1 cellular context compared by ENCODE assay signal in the genomic region with DNA sequence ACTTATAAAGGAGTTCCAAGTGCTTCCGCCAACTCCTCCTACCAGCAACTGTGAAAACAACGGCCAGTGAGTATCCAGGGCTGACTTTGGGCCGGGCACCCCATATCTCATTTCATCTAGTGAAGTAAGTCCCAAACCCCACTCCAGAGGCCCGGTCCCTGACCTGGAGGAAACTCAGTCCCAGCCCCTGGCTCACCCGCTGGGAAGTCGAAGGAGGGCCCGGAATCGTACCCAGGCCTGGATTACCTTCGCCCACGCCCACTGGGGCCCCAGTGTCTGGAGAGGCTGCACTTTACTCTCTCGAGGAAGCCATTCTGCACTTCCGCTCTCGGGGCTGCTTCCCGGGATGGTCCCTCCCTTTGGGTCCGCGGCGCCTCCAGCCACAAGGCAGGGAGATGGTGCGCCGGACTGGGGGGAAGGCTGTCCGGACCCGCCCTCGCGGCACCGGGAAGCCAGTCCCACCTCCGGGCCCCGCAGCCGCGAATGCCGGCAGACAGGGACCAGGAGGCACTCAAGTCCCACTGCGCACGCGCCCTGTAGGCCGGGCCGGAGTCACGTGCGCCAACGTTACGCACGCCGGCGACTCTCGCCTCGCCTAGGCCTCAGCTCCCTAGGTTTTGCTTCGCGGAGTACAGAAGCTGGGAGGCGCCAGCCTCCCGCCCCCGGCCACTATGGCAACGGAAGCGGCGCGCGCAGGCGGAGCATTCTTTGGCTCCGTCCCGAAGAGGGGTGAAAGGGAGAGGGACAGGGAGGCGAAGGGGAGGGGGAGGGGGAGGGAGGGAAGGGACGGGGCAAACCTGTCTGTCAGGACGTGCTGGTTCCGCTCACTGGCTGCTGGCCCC.
TF ChIP-seq lines count a peak whose summit lies in the region.

A gene with protein sequence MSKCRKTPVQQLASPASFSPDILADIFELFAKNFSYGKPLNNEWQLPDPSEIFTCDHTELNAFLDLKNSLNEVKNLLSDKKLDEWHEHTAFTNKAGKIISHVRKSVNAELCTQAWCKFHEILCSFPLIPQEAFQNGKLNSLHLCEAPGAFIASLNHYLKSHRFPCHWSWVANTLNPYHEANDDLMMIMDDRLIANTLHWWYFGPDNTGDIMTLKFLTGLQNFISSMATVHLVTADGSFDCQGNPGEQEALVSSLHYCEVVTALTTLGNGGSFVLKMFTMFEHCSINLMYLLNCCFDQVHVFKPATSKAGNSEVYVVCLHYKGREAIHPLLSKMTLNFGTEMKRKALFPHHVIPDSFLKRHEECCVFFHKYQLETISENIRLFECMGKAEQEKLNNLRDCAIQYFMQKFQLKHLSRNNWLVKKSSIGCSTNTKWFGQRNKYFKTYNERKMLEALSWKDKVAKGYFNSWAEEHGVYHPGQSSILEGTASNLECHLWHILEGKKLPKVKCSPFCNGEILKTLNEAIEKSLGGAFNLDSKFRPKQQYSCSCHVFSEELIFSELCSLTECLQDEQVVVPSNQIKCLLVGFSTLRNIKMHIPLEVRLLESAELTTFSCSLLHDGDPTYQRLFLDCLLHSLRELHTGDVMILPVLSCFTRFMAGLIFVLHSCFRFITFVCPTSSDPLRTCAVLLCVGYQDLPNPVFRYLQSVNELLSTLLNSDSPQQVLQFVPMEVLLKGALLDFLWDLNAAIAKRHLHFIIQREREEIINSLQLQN (minus strand): TSS at position 513 of the 842 bp plus-strand sequence. CDS start 3,482 bp downstream, outside the sequence.

TF ChIP-seq in HepG2, 621 proteins besides CTCF, POLR2A, EP300 and RAD21 (continued from another document and continues in another):
- TF ChIP-seq, protein P1, sequence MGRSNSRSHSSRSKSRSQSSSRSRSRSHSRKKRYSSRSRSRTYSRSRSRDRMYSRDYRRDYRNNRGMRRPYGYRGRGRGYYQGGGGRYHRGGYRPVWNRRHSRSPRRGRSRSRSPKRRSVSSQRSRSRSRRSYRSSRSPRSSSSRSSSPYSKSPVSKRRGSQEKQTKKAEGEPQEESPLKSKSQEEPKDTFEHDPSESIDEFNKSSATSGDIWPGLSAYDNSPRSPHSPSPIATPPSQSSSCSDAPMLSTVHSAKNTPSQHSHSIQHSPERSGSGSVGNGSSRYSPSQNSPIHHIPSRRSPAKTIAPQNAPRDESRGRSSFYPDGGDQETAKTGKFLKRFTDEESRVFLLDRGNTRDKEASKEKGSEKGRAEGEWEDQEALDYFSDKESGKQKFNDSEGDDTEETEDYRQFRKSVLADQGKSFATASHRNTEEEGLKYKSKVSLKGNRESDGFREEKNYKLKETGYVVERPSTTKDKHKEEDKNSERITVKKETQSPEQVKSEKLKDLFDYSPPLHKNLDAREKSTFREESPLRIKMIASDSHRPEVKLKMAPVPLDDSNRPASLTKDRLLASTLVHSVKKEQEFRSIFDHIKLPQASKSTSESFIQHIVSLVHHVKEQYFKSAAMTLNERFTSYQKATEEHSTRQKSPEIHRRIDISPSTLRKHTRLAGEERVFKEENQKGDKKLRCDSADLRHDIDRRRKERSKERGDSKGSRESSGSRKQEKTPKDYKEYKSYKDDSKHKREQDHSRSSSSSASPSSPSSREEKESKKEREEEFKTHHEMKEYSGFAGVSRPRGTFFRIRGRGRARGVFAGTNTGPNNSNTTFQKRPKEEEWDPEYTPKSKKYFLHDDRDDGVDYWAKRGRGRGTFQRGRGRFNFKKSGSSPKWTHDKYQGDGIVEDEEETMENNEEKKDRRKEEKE (IDR thresholded peaks at IDR 0.05): no peak
- TF ChIP-seq, protein P2, sequence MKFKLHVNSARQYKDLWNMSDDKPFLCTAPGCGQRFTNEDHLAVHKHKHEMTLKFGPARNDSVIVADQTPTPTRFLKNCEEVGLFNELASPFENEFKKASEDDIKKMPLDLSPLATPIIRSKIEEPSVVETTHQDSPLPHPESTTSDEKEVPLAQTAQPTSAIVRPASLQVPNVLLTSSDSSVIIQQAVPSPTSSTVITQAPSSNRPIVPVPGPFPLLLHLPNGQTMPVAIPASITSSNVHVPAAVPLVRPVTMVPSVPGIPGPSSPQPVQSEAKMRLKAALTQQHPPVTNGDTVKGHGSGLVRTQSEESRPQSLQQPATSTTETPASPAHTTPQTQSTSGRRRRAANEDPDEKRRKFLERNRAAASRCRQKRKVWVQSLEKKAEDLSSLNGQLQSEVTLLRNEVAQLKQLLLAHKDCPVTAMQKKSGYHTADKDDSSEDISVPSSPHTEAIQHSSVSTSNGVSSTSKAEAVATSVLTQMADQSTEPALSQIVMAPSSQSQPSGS (CRISPR knock-in tag; IDR thresholded peaks at IDR 0.05): peak; percentile 65
- TF ChIP-seq ZNF598 (CRISPR knock-in tag; IDR thresholded peaks at IDR 0.05; ENCODE audit: borderline replicate concordance): peak; percentile 99
- peak; percentile 95 for TF ChIP-seq KDM2A (CRISPR knock-in tag; IDR thresholded peaks at IDR 0.05; ENCODE audit: borderline replicate concordance, low read depth)
- no peak for TF ChIP-seq GATA4 (IDR thresholded peaks at IDR 0.05; ENCODE audit: borderline replicate concordance, low read depth)
- TF ChIP-seq DMAP1 (CRISPR knock-in tag; IDR thresholded peaks at IDR 0.05): peak; percentile 82; the same call in 1 of the 2 replicates
- TF ChIP-seq ZNF136 (CRISPR knock-in tag; IDR thresholded peaks at IDR 0.05; ENCODE audit: low read depth): peak; percentile 96
- TF ChIP-seq ZNF724P (CRISPR knock-in tag; IDR thresholded peaks at IDR 0.05; ENCODE audit: borderline replicate concordance): peak; percentile 99
- peak; percentile 86 for TF ChIP-seq NR1H2 (CRISPR knock-in tag; IDR thresholded peaks at IDR 0.05; ENCODE audit: borderline replicate concordance, low read depth)
- TF ChIP-seq SRF (IDR thresholded peaks at IDR 0.05; ENCODE audit: low read depth, low read length): no peak; the same call in 1 of the 2 replicates
- TF ChIP-seq NFIC (IDR thresholded peaks at IDR 0.05; ENCODE audit: low read length): no peak
- peak; percentile 94; the same call in 1 of the 2 replicates for TF ChIP-seq ZNF773 (CRISPR knock-in tag; IDR thresholded peaks at IDR 0.05; ENCODE audit: borderline replicate concordance)
- TF ChIP-seq HCFC1 (IDR thresholded peaks at IDR 0.05; ENCODE audit: low read depth, low read length): no peak
- TF ChIP-seq CC2D1A (CRISPR knock-in tag; IDR thresholded peaks at IDR 0.05): 0 out of 2 replicates have a peak, but pooled peaks have one; percentile 59
- TF ChIP-seq, protein P3, sequence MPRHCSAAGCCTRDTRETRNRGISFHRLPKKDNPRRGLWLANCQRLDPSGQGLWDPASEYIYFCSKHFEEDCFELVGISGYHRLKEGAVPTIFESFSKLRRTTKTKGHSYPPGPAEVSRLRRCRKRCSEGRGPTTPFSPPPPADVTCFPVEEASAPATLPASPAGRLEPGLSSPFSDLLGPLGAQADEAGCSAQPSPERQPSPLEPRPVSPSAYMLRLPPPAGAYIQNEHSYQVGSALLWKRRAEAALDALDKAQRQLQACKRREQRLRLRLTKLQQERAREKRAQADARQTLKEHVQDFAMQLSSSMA (CRISPR knock-in tag; IDR thresholded peaks at IDR 0.05): peak; percentile 96; the same call in 1 of the 2 replicates
- peak; percentile 59; the same call in 1 of the 2 replicates for TF ChIP-seq ZNF816 (CRISPR knock-in tag; IDR thresholded peaks at IDR 0.05; ENCODE audit: borderline replicate concordance)
- TF ChIP-seq KAT7 (CRISPR knock-in tag; IDR thresholded peaks at IDR 0.05; ENCODE audit: borderline replicate concordance): peak; percentile 74; the same call in 1 of the 2 replicates
- TF ChIP-seq ZNF780A (CRISPR knock-in tag; IDR thresholded peaks at IDR 0.05): no peak
- TF ChIP-seq HDAC2 (CRISPR knock-in tag; IDR thresholded peaks at IDR 0.05): peak; percentile 80
- TF ChIP-seq TEAD3 (CRISPR knock-in tag; optimal IDR thresholded peaks at IDR 0.05; ENCODE audit: borderline replicate concordance): peak; percentile 78
- TF ChIP-seq YEATS4 (CRISPR knock-in tag; IDR thresholded peaks at IDR 0.05; ENCODE audit: borderline replicate concordance): peak; percentile 94
- TF ChIP-seq ZNF776 (CRISPR knock-in tag; IDR thresholded peaks at IDR 0.05): peak; percentile 99
- TF ChIP-seq, protein P4, sequence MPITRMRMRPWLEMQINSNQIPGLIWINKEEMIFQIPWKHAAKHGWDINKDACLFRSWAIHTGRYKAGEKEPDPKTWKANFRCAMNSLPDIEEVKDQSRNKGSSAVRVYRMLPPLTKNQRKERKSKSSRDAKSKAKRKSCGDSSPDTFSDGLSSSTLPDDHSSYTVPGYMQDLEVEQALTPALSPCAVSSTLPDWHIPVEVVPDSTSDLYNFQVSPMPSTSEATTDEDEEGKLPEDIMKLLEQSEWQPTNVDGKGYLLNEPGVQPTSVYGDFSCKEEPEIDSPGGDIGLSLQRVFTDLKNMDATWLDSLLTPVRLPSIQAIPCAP (CRISPR knock-in tag; IDR thresholded peaks at IDR 0.05; ENCODE audit: low read depth): no peak
- no peak for TF ChIP-seq MTA3 (CRISPR knock-in tag; IDR thresholded peaks at IDR 0.05)
- peak; percentile 96 for TF ChIP-seq CAMTA2 (CRISPR knock-in tag; IDR thresholded peaks at IDR 0.05; ENCODE audit: borderline replicate concordance)
- peak; percentile 99 for TF ChIP-seq KDM4B (CRISPR knock-in tag; IDR thresholded peaks at IDR 0.05)
- TF ChIP-seq ZNF17 (CRISPR knock-in tag; IDR thresholded peaks at IDR 0.05): no peak; the same call in 1 of the 2 replicates
- TF ChIP-seq ZNF24 (IDR thresholded peaks at IDR 0.05): no peak
- TF ChIP-seq DNMT1 (CRISPR knock-in tag; IDR thresholded peaks at IDR 0.05): peak; percentile 78; the same call in 1 of the 2 replicates
- peak; percentile 98 for TF ChIP-seq ZNF431 (CRISPR knock-in tag; IDR thresholded peaks at IDR 0.05; ENCODE audit: borderline replicate concordance, low read depth)
- TF ChIP-seq, protein P5, sequence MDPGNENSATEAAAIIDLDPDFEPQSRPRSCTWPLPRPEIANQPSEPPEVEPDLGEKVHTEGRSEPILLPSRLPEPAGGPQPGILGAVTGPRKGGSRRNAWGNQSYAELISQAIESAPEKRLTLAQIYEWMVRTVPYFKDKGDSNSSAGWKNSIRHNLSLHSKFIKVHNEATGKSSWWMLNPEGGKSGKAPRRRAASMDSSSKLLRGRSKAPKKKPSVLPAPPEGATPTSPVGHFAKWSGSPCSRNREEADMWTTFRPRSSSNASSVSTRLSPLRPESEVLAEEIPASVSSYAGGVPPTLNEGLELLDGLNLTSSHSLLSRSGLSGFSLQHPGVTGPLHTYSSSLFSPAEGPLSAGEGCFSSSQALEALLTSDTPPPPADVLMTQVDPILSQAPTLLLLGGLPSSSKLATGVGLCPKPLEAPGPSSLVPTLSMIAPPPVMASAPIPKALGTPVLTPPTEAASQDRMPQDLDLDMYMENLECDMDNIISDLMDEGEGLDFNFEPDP (CRISPR knock-in tag; conservative IDR thresholded peaks at IDR 0.05): peak; percentile 64; the same call in 1 of the 2 replicates
- TF ChIP-seq SAFB2 (CRISPR knock-in tag; IDR thresholded peaks at IDR 0.05; ENCODE audit: borderline replicate concordance, low read depth): 0 out of 2 replicates have a peak, but pooled peaks have one; percentile 83
- TF ChIP-seq PPARG (CRISPR knock-in tag; conservative IDR thresholded peaks at IDR 0.05): peak; percentile 71; the same call in 1 of the 2 replicates
- TF ChIP-seq, protein P6, sequence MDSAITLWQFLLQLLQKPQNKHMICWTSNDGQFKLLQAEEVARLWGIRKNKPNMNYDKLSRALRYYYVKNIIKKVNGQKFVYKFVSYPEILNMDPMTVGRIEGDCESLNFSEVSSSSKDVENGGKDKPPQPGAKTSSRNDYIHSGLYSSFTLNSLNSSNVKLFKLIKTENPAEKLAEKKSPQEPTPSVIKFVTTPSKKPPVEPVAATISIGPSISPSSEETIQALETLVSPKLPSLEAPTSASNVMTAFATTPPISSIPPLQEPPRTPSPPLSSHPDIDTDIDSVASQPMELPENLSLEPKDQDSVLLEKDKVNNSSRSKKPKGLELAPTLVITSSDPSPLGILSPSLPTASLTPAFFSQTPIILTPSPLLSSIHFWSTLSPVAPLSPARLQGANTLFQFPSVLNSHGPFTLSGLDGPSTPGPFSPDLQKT (CRISPR knock-in tag; IDR thresholded peaks at IDR 0.05; ENCODE audit: borderline replicate concordance): no peak
- peak; percentile 97 for TF ChIP-seq KLF11 (CRISPR knock-in tag; IDR thresholded peaks at IDR 0.05)
- peak; percentile 90 for TF ChIP-seq PHF20 (CRISPR knock-in tag; IDR thresholded peaks at IDR 0.05)
- TF ChIP-seq ZNF335 (CRISPR knock-in tag; IDR thresholded peaks at IDR 0.05): 0 out of 2 replicates have a peak, but pooled peaks have one; percentile 18
- TF ChIP-seq, protein P7, sequence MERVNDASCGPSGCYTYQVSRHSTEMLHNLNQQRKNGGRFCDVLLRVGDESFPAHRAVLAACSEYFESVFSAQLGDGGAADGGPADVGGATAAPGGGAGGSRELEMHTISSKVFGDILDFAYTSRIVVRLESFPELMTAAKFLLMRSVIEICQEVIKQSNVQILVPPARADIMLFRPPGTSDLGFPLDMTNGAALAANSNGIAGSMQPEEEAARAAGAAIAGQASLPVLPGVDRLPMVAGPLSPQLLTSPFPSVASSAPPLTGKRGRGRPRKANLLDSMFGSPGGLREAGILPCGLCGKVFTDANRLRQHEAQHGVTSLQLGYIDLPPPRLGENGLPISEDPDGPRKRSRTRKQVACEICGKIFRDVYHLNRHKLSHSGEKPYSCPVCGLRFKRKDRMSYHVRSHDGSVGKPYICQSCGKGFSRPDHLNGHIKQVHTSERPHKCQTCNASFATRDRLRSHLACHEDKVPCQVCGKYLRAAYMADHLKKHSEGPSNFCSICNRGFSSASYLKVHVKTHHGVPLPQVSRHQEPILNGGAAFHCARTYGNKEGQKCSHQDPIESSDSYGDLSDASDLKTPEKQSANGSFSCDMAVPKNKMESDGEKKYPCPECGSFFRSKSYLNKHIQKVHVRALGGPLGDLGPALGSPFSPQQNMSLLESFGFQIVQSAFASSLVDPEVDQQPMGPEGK (CRISPR knock-in tag; IDR thresholded peaks at IDR 0.05): peak; percentile 82
- TF ChIP-seq AKAP8 (CRISPR knock-in tag; IDR thresholded peaks at IDR 0.05): peak; percentile 92
- TF ChIP-seq, protein P8, sequence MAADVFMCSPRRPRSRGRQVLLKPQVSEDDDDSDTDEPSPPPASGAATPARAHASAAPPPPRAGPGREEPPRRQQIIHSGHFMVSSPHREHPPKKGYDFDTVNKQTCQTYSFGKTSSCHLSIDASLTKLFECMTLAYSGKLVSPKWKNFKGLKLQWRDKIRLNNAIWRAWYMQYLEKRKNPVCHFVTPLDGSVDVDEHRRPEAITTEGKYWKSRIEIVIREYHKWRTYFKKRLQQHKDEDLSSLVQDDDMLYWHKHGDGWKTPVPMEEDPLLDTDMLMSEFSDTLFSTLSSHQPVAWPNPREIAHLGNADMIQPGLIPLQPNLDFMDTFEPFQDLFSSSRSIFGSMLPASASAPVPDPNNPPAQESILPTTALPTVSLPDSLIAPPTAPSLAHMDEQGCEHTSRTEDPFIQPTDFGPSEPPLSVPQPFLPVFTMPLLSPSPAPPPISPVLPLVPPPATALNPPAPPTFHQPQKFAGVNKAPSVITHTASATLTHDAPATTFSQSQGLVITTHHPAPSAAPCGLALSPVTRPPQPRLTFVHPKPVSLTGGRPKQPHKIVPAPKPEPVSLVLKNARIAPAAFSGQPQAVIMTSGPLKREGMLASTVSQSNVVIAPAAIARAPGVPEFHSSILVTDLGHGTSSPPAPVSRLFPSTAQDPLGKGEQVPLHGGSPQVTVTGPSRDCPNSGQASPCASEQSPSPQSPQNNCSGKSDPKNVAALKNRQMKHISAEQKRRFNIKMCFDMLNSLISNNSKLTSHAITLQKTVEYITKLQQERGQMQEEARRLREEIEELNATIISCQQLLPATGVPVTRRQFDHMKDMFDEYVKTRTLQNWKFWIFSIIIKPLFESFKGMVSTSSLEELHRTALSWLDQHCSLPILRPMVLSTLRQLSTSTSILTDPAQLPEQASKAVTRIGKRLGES (CRISPR knock-in tag; IDR thresholded peaks at IDR 0.05; ENCODE audit: borderline replicate concordance): peak; percentile 80; the same call in 1 of the 2 replicates
- TF ChIP-seq FOXP1 (IDR thresholded peaks at IDR 0.05): no peak
- peak; percentile 65 for TF ChIP-seq FOXP1 (CRISPR knock-in tag; IDR thresholded peaks at IDR 0.05)
- peak; percentile 72 for TF ChIP-seq AGO2 (optimal IDR thresholded peaks at IDR 0.05; ENCODE audit: low read depth, low read length)
